In genomic region chr15:25863067-25863967, GRCh38 we compare ENCODE assay signal across 8 cellular contexts. TPM values are rescaled to one million over a fixed set of nuclear protein-coding genes. Genes with fewer than 3 reads are reported as not detected.
DNase-seq lines count a peak whose midpoint lies in the region; ATAC-seq, FAIRE-seq and TF ChIP-seq lines count a peak whose summit lies in the region.

ATP10A (minus strand) TSS chr15:25863327; CDS start chr15:25863096, 231 bp downstream.

- H3K4me3 Mint-ChIP-seq in CD4-positive, alpha-beta T cell: peak within 1 kb of the TSS; percentile 96

- peaks cover 31% of the 10 kb centered on the region for H3K36me3 Mint-ChIP-seq in CD4-positive, alpha-beta T cell (ENCODE audit: low read depth)

- H3K4me3 ChIP-seq in SJSA1: peak within 1 kb of the TSS; percentile 93
- peak within 1 kb of the TSS; percentile 59 to 61 for H3K4me3 ChIP-seq in cardiac fibroblast (replicated peaks in 1 of 2; ENCODE audit: low read depth in 2 of 2, low read length in 2 of 2)

- H3K27ac ChIP-seq in CD4-positive, alpha-beta T cell (ENCODE audit: low read depth, low read length): peak within 1 kb of the TSS; percentile 86
- peak within 1 kb of the TSS; percentile 56 for H3K27ac ChIP-seq in SJSA1

- no peaks in the 10 kb centered on the region for H3K9me3 Mint-ChIP-seq in CD4-positive, alpha-beta T cell

- no peak for FAIRE-seq in D721Med (lab: Jason Lieb, UNC)

- intact Hi-C loops in CD4-positive, alpha-beta T cell (cut with DNase I, micrococcal nuclease): loop anchor here (2.0 to 5.0 kb wide), 4 partner anchors 15 to 219 kb away; no protein-coding TSS in a partner anchor
- intact Hi-C loops in left colon (cut with DNase I, micrococcal nuclease): no loop called here

- peaks cover 44% of the 10 kb centered on the region for H3K4me1 Mint-ChIP-seq in CD4-positive, alpha-beta T cell (ENCODE audit: low read depth)

- H3K36me3 ChIP-seq in SJSA1: peaks cover 35% of the 10 kb centered on the region

- POLR2A ChIA-PET in CD4-positive, alpha-beta T cell (lab: Charles Lee): interaction anchor here (0.6 to 5.9 kb wide), 7 partner anchors 10 to 79 kb away, joined by 3 to 127 read pairs (median 19); no protein-coding TSS in a partner anchor

- no peaks in the 10 kb centered on the region for H3K27me3 ChIP-seq in CD4-positive, alpha-beta T cell (ENCODE audit: control insufficient read depth, insufficient read depth, low read length)
- no peaks in the 10 kb centered on the region for H3K27me3 ChIP-seq in SJSA1 (replicated peaks)

- no peaks in the 10 kb centered on the region for H3K9me3 ChIP-seq in CD4-positive, alpha-beta T cell (ENCODE audit: control insufficient read depth, low read length)
- 0 out of 2 replicates have a peak, but pooled peaks cover 2% of the 10 kb centered on the region for H3K9me3 ChIP-seq in SJSA1 (replicated peaks)

- TF ChIP-seq CTCF in CD4-positive, alpha-beta T cell (IDR thresholded peaks at IDR 0.05): no peak
- no peak for TF ChIP-seq CTCF in cardiac fibroblast (IDR thresholded peaks at IDR 0.05; ENCODE audit: low read depth, low read length)
- no peak for TF ChIP-seq CTCF in D721Med (IDR thresholded peaks at IDR 0.05; ENCODE audit: insufficient read depth, missing control alignments)

- no peaks in the 10 kb centered on the region for H3K27me3 Mint-ChIP-seq in CD4-positive, alpha-beta T cell

- peak in 5 of 10 experiments; percentile 31 to 61 (median 42) for DNase-seq in CD4-positive, alpha-beta T cell
- DNase-seq in SJSA1 (ENCODE audit: low read depth in 1 of 2, low spot score in 2 of 2): peak; percentile 65 to 66
- peak; percentile 53 to 62 for DNase-seq in cardiac fibroblast (ENCODE audit: low read depth in 2 of 2)
- DNase-seq in left colon: peak in 1 of 2 donors; percentile 35
- DNase-seq in stimulated activated CD4-positive, alpha-beta T cell treated with anti-CD3 and anti-CD28 coated beads, Interleukin-4, amount 100 ng/mL, for 4 hours: peak; percentile 45 to 61
- no peak for DNase-seq in NCI-H2081 (lab: John Stamatoyannopoulos, UW)
- DNase-seq in D721Med (ENCODE audit: insufficient read length, low spot score): no peak

- CTCF ChIA-PET in CD4-positive, alpha-beta T cell (lab: Charles Lee): interaction anchor here (1.3 to 1.9 kb wide), 2 partner anchors 10 to 14 kb away, joined by 3 to 8 read pairs; no protein-coding TSS in a partner anchor

- no peak for ATAC-seq in CD4-positive, alpha-beta T cell (ENCODE audit: poor library complexity)
- ATAC-seq in left colon (peak; percentile 12), HG03457 (IDR thresholded peaks at IDR 0.05; ENCODE audit: unreplicated experiment) (no peak)

- H3K27ac Mint-ChIP-seq in CD4-positive, alpha-beta T cell: peak within 1 kb of the TSS; percentile 93

- H3K4me1 ChIP-seq in SJSA1 (replicated peaks): peaks cover 45% of the 10 kb centered on the region

RNA-seq across cellular contexts. Expression of gene ATP10A, which starts in this region (rescaled TPM):
- 10 to 100 TPM; 30.0 to 30.4 TPM for total RNA-seq in CD4-positive, alpha-beta T cell
- total RNA-seq in SJSA1 (2014; rRNA removed; shearing (Covaris generic)): 18.1 and 31.3 TPM in 2 replicates
- 1 to 10 TPM; 1.4 to 1.5 TPM for total RNA-seq in left colon

Comparison
In these comparisons a context has a peak if more than half of its experiments do, and no peak if none do; other contexts are left out.
1. DNase-seq: peak in SJSA1 (2 of 2), cardiac fibroblast (2 of 2) and stimulated activated CD4-positive, alpha-beta T cell treated with anti-CD3 and anti-CD28 coated beads, Interleukin-4, amount 100 ng/mL, for 4 hours (2 of 2); none in NCI-H2081 (0 of 2) and D721Med (single experiment).
2. intact Hi-C loops: an anchor here in CD4-positive, alpha-beta T cell (2.0 to 5.0 kb wide); none called in left colon.